ENCODE assay signal across 28 cellular contexts in genomic region chr7:111150709-111151108, GRCh38.
"Had no signal": no experiment of that assay in that cellular context is flagged by ENCODE, and none has a peak within 500 bp of the region (broad histone marks: within the 10 kb centered on the region; RNA-seq: fewer than 3 reads in every experiment).

No MANE protein-coding gene starts in this region.

- H3K36me3 Mint-ChIP-seq: stimulated activated effector memory CD8-positive, alpha-beta T cell treated with anti-CD3 and anti-CD28 coated beads, Interleukin-12 subunit alpha, Interleukin-12 subunit beta, amount 100 ng/mL, for 72 hours; stimulated activated memory B cell treated with anti-CD40 and anti-IgM and Interleukin-4, amounts not matched to agents 10 μg/mL and 1 μg/mL and 100 μg/mL, for 72 hours; type B pancreatic cell had no signal

- H3K27me3 Mint-ChIP-seq: stimulated activated memory B cell treated with anti-CD40 and anti-IgM and Interleukin-4, amounts not matched to agents 10 μg/mL and 1 μg/mL and 100 μg/mL, for 72 hours; stimulated activated naive B cell treated with anti-CD40 and anti-IgM and Interleukin-4, amounts not matched to agents 10 μg/mL and 1 μg/mL and 100 μg/mL, for 72 hours; stimulated activated naive CD8-positive, alpha-beta T cell treated with anti-CD3 and anti-CD28 coated beads, Interleukin-15, amount 100 ng/mL, for 72 hours; stimulated activated naive CD8-positive, alpha-beta T cell treated with anti-CD3 and anti-CD28 coated beads, Interleukin-15, Interleukin-2, amounts not matched to agents 100 ng/mL and 50 ng/mL, for 24 hours; type B pancreatic cell had no signal

- H3K36me3 ChIP-seq: stomach, suprapubic skin, thoracic aorta, thyroid gland, tibial artery, tibial nerve, transverse colon, upper lobe of left lung, upper lobe of right lung, uterus, vagina had no signal

- H3K4me3 Mint-ChIP-seq: stimulated activated effector memory CD8-positive, alpha-beta T cell treated with anti-CD3 and anti-CD28 coated beads, Interleukin-12 subunit alpha, Interleukin-12 subunit beta, amount 100 ng/mL, for 72 hours; stimulated activated memory B cell treated with anti-CD40 and anti-IgM and Interleukin-4, amounts not matched to agents 10 μg/mL and 1 μg/mL and 100 μg/mL, for 72 hours; stimulated activated naive B cell treated with anti-CD40 and anti-IgM and Interleukin-4, amounts not matched to agents 10 μg/mL and 1 μg/mL and 100 μg/mL, for 72 hours; stimulated activated naive CD8-positive, alpha-beta T cell treated with anti-CD3 and anti-CD28 coated beads, Interleukin-15, amount 100 ng/mL, for 72 hours; stimulated activated naive CD8-positive, alpha-beta T cell treated with anti-CD3 and anti-CD28 coated beads, Interleukin-15, Interleukin-2, amounts not matched to agents 100 ng/mL and 50 ng/mL, for 24 hours; type B pancreatic cell had no signal

- DNase-seq: stimulated activated CD4-positive, alpha-beta T cell treated with anti-CD3 and anti-CD28 coated beads, Interleukin-2, amount 100 ng/mL, for 48 hours; stimulated activated CD4-positive, alpha-beta T cell treated with anti-CD3 and anti-CD28 coated beads, Interleukin-4, amount 100 ng/mL, for 1 hour; stimulated activated CD4-positive, alpha-beta T cell treated with anti-CD3 and anti-CD28 coated beads, Interleukin-4, amount 100 ng/mL, for 24 hours; stimulated activated CD4-positive, alpha-beta T cell treated with anti-CD3 and anti-CD28 coated beads, Interleukin-4, amount 100 ng/mL, for 4 hours; stimulated activated CD8-positive, alpha-beta memory T cell treated with anti-CD3 and anti-CD28 coated beads, Interleukin-4, amount 100 ng/mL, for 48 hours; stimulated activated naive B cell treated with anti-CD40 and anti-IgM and Interleukin-4, amounts not matched to agents 10 μg/mL and 1 μg/mL and 100 μg/mL, for 72 hours; stimulated activated naive CD4-positive, alpha-beta T cell; stimulated activated naive CD4-positive, alpha-beta T cell treated with Interleukin-2 at 50 U/mL for 16 hours; stimulated activated naive CD8-positive, alpha-beta T cell treated with anti-CD3 and anti-CD28 coated beads, Interleukin-15, amount 100 ng/mL, for 72 hours; stimulated activated naive CD8-positive, alpha-beta T cell treated with anti-CD3 and anti-CD28 coated beads, Interleukin-15, Interleukin-2, amounts not matched to agents 100 U/mL and 50 U/mL, for 24 hours; stomach; substantia nigra; testis; thyroid gland; tibial artery; transverse colon; trophoblast cell; upper lobe of left lung; upper lobe of right lung; uterus had no signal

- H3K4me1 Mint-ChIP-seq: stimulated activated effector memory CD8-positive, alpha-beta T cell treated with anti-CD3 and anti-CD28 coated beads, Interleukin-12 subunit alpha, Interleukin-12 subunit beta, amount 100 ng/mL, for 72 hours; stimulated activated memory B cell treated with anti-CD40 and anti-IgM and Interleukin-4, amounts not matched to agents 10 μg/mL and 1 μg/mL and 100 μg/mL, for 72 hours; stimulated activated naive B cell treated with anti-CD40 and anti-IgM and Interleukin-4, amounts not matched to agents 10 μg/mL and 1 μg/mL and 100 μg/mL, for 72 hours; stimulated activated naive CD8-positive, alpha-beta T cell treated with anti-CD3 and anti-CD28 coated beads, Interleukin-15, amount 100 ng/mL, for 72 hours had no signal

- H3K9me3 Mint-ChIP-seq: stimulated activated naive B cell treated with anti-CD40 and anti-IgM and Interleukin-4, amounts not matched to agents 10 μg/mL and 1 μg/mL and 100 μg/mL, for 72 hours; stimulated activated naive CD8-positive, alpha-beta T cell treated with anti-CD3 and anti-CD28 coated beads, Interleukin-15, Interleukin-2, amounts not matched to agents 100 ng/mL and 50 ng/mL, for 24 hours; type B pancreatic cell had no signal

- ATAC-seq: stimulated activated effector memory CD8-positive, alpha-beta T cell treated with anti-CD3 and anti-CD28 coated beads, Interleukin-12 subunit alpha, Interleukin-12 subunit beta, amount 100 ng/mL, for 72 hours; stimulated activated memory B cell treated with anti-CD40 and anti-IgM and Interleukin-4, amounts not matched to agents 10 μg/mL and 1 μg/mL and 100 μg/mL, for 72 hours; stimulated activated naive B cell treated with anti-CD40 and anti-IgM and Interleukin-4, amounts not matched to agents 10 μg/mL and 1 μg/mL and 100 μg/mL, for 72 hours; stimulated activated naive CD8-positive, alpha-beta T cell treated with anti-CD3 and anti-CD28 coated beads, Interleukin-15, amount 100 ng/mL, for 72 hours; stimulated activated naive CD8-positive, alpha-beta T cell treated with anti-CD3 and anti-CD28 coated beads, Interleukin-15, Interleukin-2, amounts not matched to agents 100 U/mL and 50 U/mL, for 24 hours; upper lobe of right lung had no signal

- H3K4me1 ChIP-seq: stomach, suprapubic skin, thyroid gland, transverse colon, upper lobe of left lung, upper lobe of right lung, uterus, vagina had no signal

- H3K27ac Mint-ChIP-seq: stimulated activated effector memory CD8-positive, alpha-beta T cell treated with anti-CD3 and anti-CD28 coated beads, Interleukin-12 subunit alpha, Interleukin-12 subunit beta, amount 100 ng/mL, for 72 hours; stimulated activated memory B cell treated with anti-CD40 and anti-IgM and Interleukin-4, amounts not matched to agents 10 μg/mL and 1 μg/mL and 100 μg/mL, for 72 hours; stimulated activated naive B cell treated with anti-CD40 and anti-IgM and Interleukin-4, amounts not matched to agents 10 μg/mL and 1 μg/mL and 100 μg/mL, for 72 hours; stimulated activated naive CD8-positive, alpha-beta T cell treated with anti-CD3 and anti-CD28 coated beads, Interleukin-15, amount 100 ng/mL, for 72 hours; stimulated activated naive CD8-positive, alpha-beta T cell treated with anti-CD3 and anti-CD28 coated beads, Interleukin-15, Interleukin-2, amounts not matched to agents 100 ng/mL and 50 ng/mL, for 24 hours; type B pancreatic cell had no signal

- H3K27ac ChIP-seq: stomach, suprapubic skin, testis, thoracic aorta, thyroid gland, tibial artery, tibial nerve, transverse colon, upper lobe of left lung, upper lobe of right lung, uterus, vagina had no signal

- H3K27me3 ChIP-seq: stomach, suprapubic skin, testis, thyroid gland, tibial artery, tibial nerve, transverse colon, upper lobe of left lung, upper lobe of right lung, uterus, vagina had no signal

- H3K4me3 ChIP-seq: stomach, suprapubic skin, testis, thoracic aorta, thyroid gland, tibial artery, tibial nerve, transverse colon, upper lobe of left lung, upper lobe of right lung, uterus, vagina had no signal

- H3K9me3 ChIP-seq: stomach, suprapubic skin, testis, thoracic aorta, thyroid gland, tibial artery, tibial nerve, transverse colon, upper lobe of left lung, upper lobe of right lung, uterus, vagina had no signal
